In the genomic region with DNA sequence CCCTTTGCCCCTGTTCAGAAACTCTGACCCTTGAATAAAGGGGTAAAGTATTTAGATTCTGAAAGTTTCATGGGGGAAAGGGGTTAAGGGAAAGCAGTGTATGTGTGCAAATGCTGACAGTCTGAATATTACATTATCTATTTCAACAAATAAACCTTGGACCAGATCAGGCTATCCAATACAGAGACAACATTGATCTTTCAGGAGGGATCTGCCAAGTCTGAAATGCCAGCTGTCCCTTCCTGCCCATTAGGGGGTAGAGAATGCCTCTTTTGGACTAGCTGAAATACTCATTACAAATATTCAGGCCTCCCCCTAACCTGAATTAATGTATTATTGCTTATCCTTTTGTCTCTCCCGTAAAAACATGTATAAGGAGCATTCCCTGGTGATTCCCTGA, we compare ENCODE assay signal across 15 cellular contexts.
DNase-seq lines count a peak whose midpoint lies in the region; ATAC-seq and TF ChIP-seq lines count a peak whose summit lies in the region.
"Had no signal": no experiment of that assay in that cellular context is flagged by ENCODE, and none has a peak within 500 bp of the region (broad histone marks: within the 10 kb centered on the region; RNA-seq: fewer than 3 reads in every experiment).

No MANE protein-coding gene starts in this region.

- peak overlapping the region in 2 of 3 donors; percentile 42 to 63 for H3K27ac ChIP-seq in right lobe of liver
- no peak overlapping the region for H3K27ac ChIP-seq in SK-N-SH (ENCODE audit: low read depth in 2 of 2, low read length in 1 of 2)

- ATAC-seq in right lobe of liver = peak; percentile 60 to 76 (median 70)
- ATAC-seq: naive thymus-derived CD8-positive, alpha-beta T cell; SK-N-SH treated with all-trans-retinoic acid at 6 μM for 48 hours had no signal

- no peaks in the 10 kb centered on the region for H3K79me2 ChIP-seq in SK-N-SH (ENCODE audit: insufficient read depth)

- no peaks in the 10 kb centered on the region for H3K36me3 ChIP-seq in right lobe of liver
- H3K36me3 ChIP-seq in SK-N-SH (replicated peaks in 1 of 2; ENCODE audit: control insufficient read depth in 1 of 2, insufficient read depth in 2 of 2, low read length in 1 of 2) = no peaks in the 10 kb centered on the region

- no peak for TF ChIP-seq POLR2A in right lobe of liver (IDR thresholded peaks at IDR 0.05)

- H3K4me3 Mint-ChIP-seq in activated T-helper 2 cell treated with anti-CD3 and anti-CD28 coated beads, Interferon-gamma antibody, Interleukin-2, Interleukin-4, amounts not matched to agents 10 μg/mL and 5 μg/mL and 100 μg/mL, durations not matched to agents 14 hours and 24 hours and 36 hours (ENCODE audit: low read depth) = no peak overlapping the region

- peaks cover 70% of the 10 kb centered on the region for H3K4me1 Mint-ChIP-seq in activated T-helper 2 cell treated with anti-CD3 and anti-CD28 coated beads, Interferon-gamma antibody, Interleukin-2, Interleukin-4, amounts not matched to agents 10 μg/mL and 5 μg/mL and 100 μg/mL, durations not matched to agents 14 hours and 24 hours and 36 hours (ENCODE audit: low read depth)

- peak overlapping the region; percentile 82 for H3K27ac Mint-ChIP-seq in activated T-helper 2 cell treated with anti-CD3 and anti-CD28 coated beads, Interferon-gamma antibody, Interleukin-2, Interleukin-4, amounts not matched to agents 10 μg/mL and 5 μg/mL and 100 μg/mL, durations not matched to agents 14 hours and 24 hours and 36 hours

- CTCF ChIA-PET in SK-N-SH (lab: Yijun Ruan, JAX) = no interaction called here

- H3K9me3 ChIP-seq in right lobe of liver (no peaks in the 10 kb centered on the region), SK-N-SH (no peaks in the 10 kb centered on the region)

- TF ChIP-seq CTCF in GM12865 (IDR thresholded peaks at IDR 0.05; ENCODE audit: insufficient read depth, low read depth, low read length, missing control alignments) (no peak), right lobe of liver (IDR thresholded peaks at IDR 0.05) (no peak), SK-N-SH (IDR thresholded peaks at IDR 0.05) (no peak)

- no peaks in the 10 kb centered on the region for H3F3A ChIP-seq in SK-N-SH (replicated peaks; ENCODE audit: insufficient read depth)

- peaks cover 30% of the 10 kb centered on the region for H3K36me3 Mint-ChIP-seq in activated T-helper 2 cell treated with anti-CD3 and anti-CD28 coated beads, Interferon-gamma antibody, Interleukin-2, Interleukin-4, amounts not matched to agents 10 μg/mL and 5 μg/mL and 100 μg/mL, durations not matched to agents 14 hours and 24 hours and 36 hours (ENCODE audit: low read depth)

- no peaks in the 10 kb centered on the region for H3K9me2 ChIP-seq in SK-N-SH

- intact Hi-C loops in activated T-helper 2 cell treated with anti-CD3 and anti-CD28 coated beads, Interferon-gamma antibody, Interleukin-2, Interleukin-4, amounts not matched to agents 10 μg/mL and 5 μg/mL and 100 μg/mL, durations not matched to agents 14 hours and 24 hours and 36 hours (cut with micrococcal nuclease) = loop anchor here (1.0 to 10.0 kb wide), 12 partner anchors 13 to 644 kb away; a partner anchor contains a TSS
- intact Hi-C loops in right lobe of liver (cut with DNase I) = no loop called here

- 13% methylated on average over 1 of the region's 1 CpG for WGBS in right lobe of liver (ENCODE audit: insufficient coverage, low coverage, low lambda C conversion rate, missing lambda C conversion rate)
- 90% methylated on average over 1 of the region's 1 CpG for WGBS in SK-N-SH (ENCODE audit: low lambda C conversion rate)

- no peak overlapping the region for H3K4me2 ChIP-seq in SK-N-SH

- no peaks in the 10 kb centered on the region for H4K20me1 ChIP-seq in SK-N-SH (ENCODE audit: insufficient read depth)

- H3K4me1 ChIP-seq in right lobe of liver (peaks cover 0 to 26% (median 9%) of the 10 kb centered on the region in 4 donors), SK-N-SH (ENCODE audit: control insufficient read depth in 1 of 2, insufficient read depth in 2 of 2, low read depth in 1 of 2, low read length in 1 of 2) (no peaks in the 10 kb centered on the region; a peak in 1 of 4 replicates)

- no peak for TF ChIP-seq RAD21 in SK-N-SH (IDR thresholded peaks at IDR 0.05; ENCODE audit: low read length)

- peak; percentile 8 for DNase-seq in NCI-H2171 treated with DMSO at 0.1 percent for 48 hours (lab: John Stamatoyannopoulos, UW)
- DNase-seq in NCI-H2171 (lab: John Stamatoyannopoulos, UW) = no peak
- DNase-seq in GM12865 (ENCODE audit: low read depth) = no peak
- DNase-seq in activated T-helper 2 cell treated with anti-CD3 and anti-CD28 coated beads, Interferon-gamma antibody, Interleukin-2, Interleukin-4, amounts not matched to agents 10 μg/mL and 5 μg/mL and 100 μg/mL, durations not matched to agents 14 hours and 24 hours and 36 hours (ENCODE audit: low spot score) = no peak
- no peak for DNase-seq in right lobe of liver
- DNase-seq in SK-N-SH = no peak
- no peak for DNase-seq in kidney glomerular epithelial cell (lab: John Stamatoyannopoulos, UW)
- DNase-seq in CD1c-positive myeloid dendritic cell (ENCODE audit: extremely low spot score) = no peak
- DNase-seq: activated effector memory CD4-positive, alpha-beta T cell treated with Interleukin-2 at 50 U/mL for 16 hours; DMS153; mesenchymal stem cell; naive thymus-derived CD8-positive, alpha-beta T cell; NCI-H1436; NCI-H774 had no signal

- H2AFZ ChIP-seq in SK-N-SH (ENCODE audit: low read depth) = no peak overlapping the region

- H3K9ac ChIP-seq in SK-N-SH = no peak overlapping the region

- POLR2A ChIA-PET in SK-N-SH (lab: Yijun Ruan, JAX) = no interaction called here

- H3K27me3 ChIP-seq in right lobe of liver = no peaks in the 10 kb centered on the region
- H3K27me3 ChIP-seq in SK-N-SH (ENCODE audit: insufficient read depth) = no peaks in the 10 kb centered on the region

- TF ChIP-seq EP300 in SK-N-SH (IDR thresholded peaks at IDR 0.05; ENCODE audit: borderline replicate concordance in 1 of 2, low read depth in 1 of 2, low read length in 1 of 2) = no peak

- H3K9me3 Mint-ChIP-seq in activated T-helper 2 cell treated with anti-CD3 and anti-CD28 coated beads, Interferon-gamma antibody, Interleukin-2, Interleukin-4, amounts not matched to agents 10 μg/mL and 5 μg/mL and 100 μg/mL, durations not matched to agents 14 hours and 24 hours and 36 hours = peaks cover 12% of the 10 kb centered on the region

- H3K4me3 ChIP-seq in GM12865 (ENCODE audit: low read depth, low read length) (peak overlapping the region; percentile 48), right lobe of liver (no peak overlapping the region), SK-N-SH (ENCODE audit: low read depth in 2 of 2, low read length in 1 of 2) (no peak overlapping the region)

- H3K27me3 Mint-ChIP-seq in activated T-helper 2 cell treated with anti-CD3 and anti-CD28 coated beads, Interferon-gamma antibody, Interleukin-2, Interleukin-4, amounts not matched to agents 10 μg/mL and 5 μg/mL and 100 μg/mL, durations not matched to agents 14 hours and 24 hours and 36 hours (ENCODE audit: low read depth) = no peaks in the 10 kb centered on the region
- H3K27me3 Mint-ChIP-seq: naive thymus-derived CD8-positive, alpha-beta T cell had no signal

TF ChIP-seq in SK-N-SH, 30 proteins besides CTCF, POLR2A, EP300 and RAD21:
- no peak for TF ChIP-seq FOXJ3 (CRISPR knock-in tag; IDR thresholded peaks at IDR 0.05)

Comparison
In these comparisons a context has a peak if more than half of its experiments do, and no peak if none do; other contexts are left out.
1. H3K27ac ChIP-seq: peak in right lobe of liver (2 of 3); none in SK-N-SH (0 of 2).